ENCODE assay signal across 1 cellular context in genomic region chr4:28449080-28449479, GRCh38.
TF ChIP-seq lines count a peak whose summit lies in the region.

No MANE protein-coding gene starts in this region.

TF ChIP-seq in IMR-90, 13 proteins besides CTCF, POLR2A, EP300 and RAD21 (continued from another document):
- TF ChIP-seq USF2 (IDR thresholded peaks at IDR 0.05; ENCODE audit: low read depth, low read length) (no peak), FOS (IDR thresholded peaks at IDR 0.05; ENCODE audit: low read depth, low read length) (no peak), NFE2L2 (IDR thresholded peaks at IDR 0.05; ENCODE audit: low read depth, low read length) (no peak)
